1 cellular context compared by ENCODE assay signal in the genomic region with DNA sequence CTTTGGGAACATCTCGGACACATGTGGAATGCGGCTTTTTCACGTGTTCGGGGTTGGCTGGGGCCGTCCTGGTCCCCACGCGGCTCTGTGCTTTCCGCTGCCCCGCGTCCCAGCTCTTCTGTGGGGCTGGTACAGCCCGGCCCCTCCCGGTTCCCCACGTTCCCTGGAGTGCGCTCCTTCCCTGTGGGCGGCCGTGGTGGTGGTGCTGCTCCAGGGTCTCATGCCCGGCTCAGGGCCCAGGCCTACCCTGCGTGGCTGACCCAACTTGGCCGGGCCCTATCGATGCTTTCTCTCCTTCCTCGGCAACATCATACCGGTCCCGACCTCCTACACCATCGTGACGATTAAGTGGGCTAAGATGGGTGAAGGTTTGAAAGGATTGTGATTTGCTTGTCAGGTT.
TF ChIP-seq lines count a peak whose summit lies in the region.

No MANE protein-coding gene starts in this region.

TF ChIP-seq in H1, 55 proteins besides CTCF, POLR2A, EP300 and RAD21:
- TF ChIP-seq SP4 (IDR thresholded peaks at IDR 0.05; ENCODE audit: low read length) = no peak
- TF ChIP-seq, protein P1, sequence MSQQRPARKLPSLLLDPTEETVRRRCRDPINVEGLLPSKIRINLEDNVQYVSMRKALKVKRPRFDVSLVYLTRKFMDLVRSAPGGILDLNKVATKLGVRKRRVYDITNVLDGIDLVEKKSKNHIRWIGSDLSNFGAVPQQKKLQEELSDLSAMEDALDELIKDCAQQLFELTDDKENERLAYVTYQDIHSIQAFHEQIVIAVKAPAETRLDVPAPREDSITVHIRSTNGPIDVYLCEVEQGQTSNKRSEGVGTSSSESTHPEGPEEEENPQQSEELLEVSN (IDR thresholded peaks at IDR 0.05) = no peak
